ENCODE assay signal across 8 cellular contexts in the genomic region with DNA sequence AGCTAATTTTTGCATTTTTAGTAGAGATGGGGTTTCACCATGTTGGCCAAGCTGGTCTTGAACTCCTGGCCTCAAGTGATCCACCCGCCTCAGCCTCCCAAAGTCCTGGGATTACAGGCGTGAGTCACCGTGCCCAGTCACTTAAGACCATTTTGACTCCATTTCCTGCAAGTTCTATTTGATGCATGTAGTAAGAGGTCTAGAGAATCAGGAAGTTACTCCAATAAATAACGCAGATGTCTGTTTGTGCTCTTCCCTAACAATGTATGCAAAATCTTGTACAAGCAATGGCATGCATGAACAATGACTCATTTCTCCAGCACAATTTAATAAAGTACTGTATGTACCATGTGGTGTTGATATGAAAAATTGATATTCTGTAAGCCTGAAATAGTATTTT. TPM values are rescaled to one million over a fixed set of nuclear protein-coding genes. Genes with fewer than 3 reads are reported as not detected.
DNase-seq lines count a peak whose midpoint lies in the region; ATAC-seq, FAIRE-seq and TF ChIP-seq lines count a peak whose summit lies in the region.
"Not testable (repeated sequence)": the region's sequence is repeated elsewhere in the genome, so short reads cannot be mapped to it uniquely, and the experiment has no call there.

No MANE protein-coding gene starts in this region.

- peak overlapping the region; percentile 36; the same call in 1 of the 3 replicates for H3K4me2 ChIP-seq in A549

- peak overlapping the region; percentile 66 for H3K4me3 Mint-ChIP-seq in MCF 10A (ENCODE audit: unreplicated experiment)

- H3K27ac Mint-ChIP-seq in MCF 10A (ENCODE audit: low read depth, unreplicated experiment) = peak overlapping the region; percentile 85

- H3K9ac ChIP-seq in skeletal muscle tissue (ENCODE audit: low read depth in 1 of 3, low read length in 3 of 3) = not testable (repeated sequence)

- intact Hi-C loops in MCF 10A (cut with micrococcal nuclease); left colon (cut with DNase I, micrococcal nuclease): not testable (repeated sequence)

- POLR2A ChIA-PET in A549 (lab: Yijun Ruan, JAX) = not testable (repeated sequence)
- POLR2A ChIA-PET in MCF 10A (lab: Yijun Ruan, JAX) = interaction anchor here (0.7 to 17.1 kb wide), 12 partner anchors 10 to 87 kb away, joined by 3 to 351 read pairs (median 8); a partner anchor contains a TSS

- not testable (repeated sequence) for TF ChIP-seq CTCF in A549 (IDR thresholded peaks at IDR 0.05); MCF 10A (IDR thresholded peaks at IDR 0.05; ENCODE audit: unreplicated experiment); fibroblast of mammary gland (conservative IDR thresholded peaks at IDR 0.05; ENCODE audit: control insufficient read depth, insufficient read depth, low read depth, low read length)

- 58% methylated on average over 4 of the region's 4 CpGs for WGBS in A549 (ENCODE audit: missing lambda C conversion rate)

- peaks cover 95% of the 10 kb centered on the region for H3K36me3 Mint-ChIP-seq in MCF 10A (ENCODE audit: insufficient read depth, unreplicated experiment)

- not testable (repeated sequence) for H3K36me3 ChIP-seq in skeletal muscle tissue (ENCODE audit: control insufficient read depth in 3 of 3, insufficient read depth in 3 of 3, low read length in 3 of 3)

- peak in 1 of 2 experiments; percentile 85 for DNase-seq in A549 (ENCODE audit: low read depth in 1 of 2, low spot score in 1 of 2)
- DNase-seq in H54 (ENCODE audit: insufficient read length, low spot score) = peak; percentile 22
- peak; percentile 82 for DNase-seq in NCI-H226
- peak; percentile 95 for DNase-seq in MCF 10A (ENCODE audit: unreplicated experiment)
- peak; percentile 98 for DNase-seq in fibroblast of mammary gland (ENCODE audit: low read depth)
- DNase-seq in left colon = not testable (repeated sequence)

- not testable (repeated sequence) for H3K9me3 ChIP-seq in A549; skeletal muscle tissue (ENCODE audit: control insufficient read depth in 3 of 3, low read length in 3 of 3)

- H3K4me1 Mint-ChIP-seq in MCF 10A (ENCODE audit: insufficient read depth, unreplicated experiment) = peaks cover 54% of the 10 kb centered on the region

- not testable (repeated sequence) for H3K27me3 ChIP-seq in skeletal muscle tissue (ENCODE audit: control insufficient read depth in 3 of 3, insufficient read depth in 3 of 3, low read length in 3 of 3)

- CTCF ChIA-PET in A549 (lab: Yijun Ruan, JAX) = interaction anchor here (1.0 to 3.4 kb wide), 2 partner anchors 18 to 56 kb away, joined by 3 to 13 read pairs; no protein-coding TSS in a partner anchor
- CTCF ChIA-PET in MCF 10A (lab: Yijun Ruan, JAX) = not testable (repeated sequence)

- TF ChIP-seq RAD21 in A549 (conservative IDR thresholded peaks at IDR 0.05 in 1 of 2, IDR thresholded peaks at IDR 0.05 in 1 of 2) = not testable (repeated sequence)

- TF ChIP-seq POLR2A in A549 (IDR thresholded peaks at IDR 0.05; ENCODE audit: low read length); H54 (IDR thresholded peaks at IDR 0.05; ENCODE audit: low read depth, low read length): not testable (repeated sequence)

- H3K4me3 ChIP-seq in A549; fibroblast of mammary gland (ENCODE audit: control insufficient read depth, low read depth, low read length); skeletal muscle tissue (ENCODE audit: low read length in 3 of 3): not testable (repeated sequence)

- FAIRE-seq in A549 (lab: Jason Lieb, UNC) = not testable (repeated sequence)
- FAIRE-seq in H54 (lab: Jason Lieb, UNC) = peak; percentile 90

- H3K27ac ChIP-seq in A549 (peak overlapping the region; percentile 42 to 54; a peak in 1 of 6 replicates), skeletal muscle tissue (ENCODE audit: low read depth, low read length) (peak overlapping the region; percentile 14)

- not testable (repeated sequence) for TF ChIP-seq EP300 in A549 (IDR thresholded peaks at IDR 0.05)

- ATAC-seq in A549 (peak in 1 of 2 experiments; percentile 78; a peak in 3 of 6 replicates), SK-N-SH treated with all-trans-retinoic acid at 6 μM for 48 hours (peak; percentile 83), left colon (peak; percentile 13)

- H3K4me1 ChIP-seq in A549 = peaks cover 24% of the 10 kb centered on the region
- H3K4me1 ChIP-seq in skeletal muscle tissue (ENCODE audit: control insufficient read depth in 3 of 3, insufficient read depth in 3 of 3, low read length in 3 of 3) = peaks cover 45 to 58% (median 54%) of the 10 kb centered on the region in 3 donors

- BruUV-seq in MCF 10A (replicated peaks; lab: Mats Ljungman, UMichigan) = not testable (repeated sequence)

- H3K27me3 Mint-ChIP-seq in MCF 10A (ENCODE audit: insufficient read depth, unreplicated experiment) = not testable (repeated sequence)

- H3K9me3 Mint-ChIP-seq in MCF 10A (ENCODE audit: unreplicated experiment) = not testable (repeated sequence)

TF ChIP-seq in A549, 52 proteins besides CTCF, POLR2A, EP300 and RAD21:
- TF ChIP-seq FOSL2 (IDR thresholded peaks at IDR 0.05) = not testable (repeated sequence)
- peak; percentile 73 for TF ChIP-seq FOSL2 (CRISPR knock-in tag; IDR thresholded peaks at IDR 0.05)

TF ChIP-seq in SK-N-SH treated with all-trans-retinoic acid at 6 μM for 48 hours, 23 proteins besides CTCF, POLR2A, EP300 and RAD21:
- peak; percentile 60 for TF ChIP-seq ISL1 (CRISPR knock-in tag; IDR thresholded peaks at IDR 0.05)
- peak; percentile 35; the same call in 1 of the 2 replicates for TF ChIP-seq TOX (CRISPR knock-in tag; IDR thresholded peaks at IDR 0.05; ENCODE audit: borderline replicate concordance)

RNA-seq across cellular contexts. Expression of a gene that starts 37.9 kb away (rescaled TPM):
- polyA plus RNA-seq in A549 (2011; rRNA removed) (27.1 and 30.3 TPM in 2 replicates), A549 (2017; fragmentation: RNase III; extraction: RNeasy Plus Mini Kit Qiagen cat#74134 plus additional on column Dnase treatment) (13.8 to 15.1 TPM (median 14.7 TPM) in 3 replicates)
- polyA plus RNA-seq in A549 (2012; cell fraction: cytosol; rRNA removed) = 7.9 and 10.0 TPM in 2 replicates
- 4.8 and 6.7 TPM in 2 replicates for polyA plus RNA-seq in A549 (2012; cell fraction: nucleus; rRNA removed)
- 32.6 and 34.4 TPM in 2 replicates for polyA minus RNA-seq in A549 (2011; rRNA and poly(A)+ RNA removed)
- total RNA-seq in MCF 10A (2022) (32.0 and 36.5 TPM in 2 replicates), left colon (10 to 100 TPM; 30.7 to 32.4 TPM), skeletal muscle tissue (6.3 TPM)

RNA-seq across cellular contexts. Expression of a gene that starts 43.1 kb away (rescaled TPM):
- 0.60 and 0.66 TPM in 2 replicates for polyA plus RNA-seq in A549 (2011; rRNA removed)
- 0.13 TPM in 2 replicates for polyA plus RNA-seq in A549 (2012; cell fraction: cytosol; rRNA removed)
- polyA plus RNA-seq in A549 (2012; cell fraction: nucleus; rRNA removed) = 0.07 and 0.15 TPM in 2 replicates
- 0.18 to 0.25 TPM (median 0.21 TPM) in 3 replicates for polyA plus RNA-seq in A549 (2017; fragmentation: RNase III; extraction: RNeasy Plus Mini Kit Qiagen cat#74134 plus additional on column Dnase treatment)
- polyA minus RNA-seq in A549 (2011; rRNA and poly(A)+ RNA removed) = 0.21 and 0.24 TPM in 2 replicates
- 1.0 and 1.5 TPM in 2 replicates for total RNA-seq in MCF 10A (2022)
- under 1 TPM; 0.25 to 0.37 TPM for total RNA-seq in left colon
- 1.6 TPM for total RNA-seq in skeletal muscle tissue

RNA-seq across cellular contexts. Expression of a gene that starts 43.3 kb away (rescaled TPM):
- polyA plus RNA-seq in A549 (2011; rRNA removed) = 213 and 230 TPM in 2 replicates
- polyA plus RNA-seq in A549 (2012; cell fraction: cytosol; rRNA removed) = 148 and 150 TPM in 2 replicates
- 51.8 and 83.8 TPM in 2 replicates for polyA plus RNA-seq in A549 (2012; cell fraction: nucleus; rRNA removed)
- 180 to 188 TPM (median 183 TPM) in 3 replicates for polyA plus RNA-seq in A549 (2017; fragmentation: RNase III; extraction: RNeasy Plus Mini Kit Qiagen cat#74134 plus additional on column Dnase treatment)
- 24.1 and 29.5 TPM in 2 replicates for polyA minus RNA-seq in A549 (2011; rRNA and poly(A)+ RNA removed)
- 125 and 131 TPM in 2 replicates for total RNA-seq in MCF 10A (2022)
- total RNA-seq in left colon = 100 to 1,000 TPM in 1 of 2 donors, 10 to 100 TPM in 1; 99.0 to 114 TPM
- total RNA-seq in skeletal muscle tissue = 73.1 TPM
